ENCODE assay signal across 1 cellular context in genomic region chr10:89668391-89669180, GRCh38.
TF ChIP-seq lines count a peak whose summit lies in the region.

No MANE protein-coding gene starts in this region.

TF ChIP-seq in HepG2, 621 proteins besides CTCF, POLR2A, EP300 and RAD21:
- TF ChIP-seq ZNF263 (CRISPR knock-in tag; IDR thresholded peaks at IDR 0.05) = no peak
- TF ChIP-seq SRSF1 (optimal IDR thresholded peaks at IDR 0.05; ENCODE audit: low read depth, low read length) = no peak
- TF ChIP-seq ZHX1 (CRISPR knock-in tag; IDR thresholded peaks at IDR 0.05; ENCODE audit: low read depth) = no peak
- TF ChIP-seq PATZ1 (CRISPR knock-in tag; IDR thresholded peaks at IDR 0.05) = no peak
- TF ChIP-seq SAP130 (CRISPR knock-in tag; IDR thresholded peaks at IDR 0.05; ENCODE audit: low read depth) = peak; percentile 14; the same call in 1 of the 2 replicates
- peak; percentile 31; the same call in 1 of the 2 replicates for TF ChIP-seq ETV5 (CRISPR knock-in tag; IDR thresholded peaks at IDR 0.05; ENCODE audit: borderline replicate concordance)
- no peak for TF ChIP-seq ARHGAP35 (CRISPR knock-in tag; IDR thresholded peaks at IDR 0.05; ENCODE audit: borderline replicate concordance)
- TF ChIP-seq ELF3 (CRISPR knock-in tag; IDR thresholded peaks at IDR 0.05) = 0 out of 2 replicates have a peak, but pooled peaks have one; percentile 22
- peak; percentile 24; the same call in 1 of the 2 replicates for TF ChIP-seq MED1 (CRISPR knock-in tag; IDR thresholded peaks at IDR 0.05)
- peak; percentile 45 for TF ChIP-seq HNF4A (CRISPR knock-in tag; IDR thresholded peaks at IDR 0.05)
- TF ChIP-seq HOMEZ (CRISPR knock-in tag; IDR thresholded peaks at IDR 0.05; ENCODE audit: low read depth) = 0 out of 2 replicates have a peak, but pooled peaks have one; percentile 21
- TF ChIP-seq SP4 (CRISPR knock-in tag; IDR thresholded peaks at IDR 0.05) = 0 out of 2 replicates have a peak, but pooled peaks have one; percentile 22
- TF ChIP-seq HMG20A (CRISPR knock-in tag; IDR thresholded peaks at IDR 0.05; ENCODE audit: borderline replicate concordance) = 0 out of 2 replicates have a peak, but pooled peaks have one; percentile 23
- TF ChIP-seq ZNF703 (CRISPR knock-in tag; IDR thresholded peaks at IDR 0.05; ENCODE audit: borderline replicate concordance) = no peak
- TF ChIP-seq ZNF414 (CRISPR knock-in tag; IDR thresholded peaks at IDR 0.05) = 0 out of 2 replicates have a peak, but pooled peaks have one; percentile 36
- peak; percentile 51 for TF ChIP-seq TEAD3 (CRISPR knock-in tag; optimal IDR thresholded peaks at IDR 0.05; ENCODE audit: borderline replicate concordance)
TF ChIP-seq in HepG2: peak in this region for 10.
